Comparison of ENCODE assay signal across 20 cellular contexts in the genomic region with DNA sequence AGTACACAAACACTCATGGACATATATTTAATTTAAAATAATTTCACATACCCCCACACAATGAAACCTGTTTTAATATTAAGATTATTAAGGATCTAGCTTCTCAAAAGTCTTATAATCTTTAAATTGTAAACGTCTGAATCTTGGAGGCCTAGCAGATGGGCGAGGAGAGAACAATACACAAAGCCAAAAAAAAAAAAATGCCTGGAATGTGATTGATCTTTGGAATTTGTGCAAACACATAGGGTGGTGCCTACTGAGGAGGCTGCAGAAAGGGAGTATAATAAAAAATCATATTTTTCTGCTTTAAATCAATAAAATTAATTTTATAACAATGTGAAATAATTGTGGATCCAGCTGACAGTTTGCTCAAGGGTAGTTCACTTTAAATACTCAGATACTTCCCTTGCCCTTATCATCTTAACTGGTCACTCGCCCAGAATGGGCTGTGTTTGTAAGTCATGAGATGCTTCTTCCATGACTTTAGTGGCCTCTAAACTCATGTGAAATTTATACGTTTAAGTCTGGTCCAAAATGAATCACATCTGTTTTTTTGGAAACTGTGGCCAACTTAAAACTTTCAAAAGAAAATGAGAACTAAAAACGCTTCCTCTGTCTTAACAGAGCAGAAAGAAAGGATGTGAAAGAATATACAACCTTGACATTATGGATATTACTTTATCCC.
DNase-seq lines count a peak whose midpoint lies in the region; ATAC-seq and TF ChIP-seq lines count a peak whose summit lies in the region.
"Had no signal": no experiment of that assay in that cellular context is flagged by ENCODE, and none has a peak within 500 bp of the region (broad histone marks: within the 10 kb centered on the region; RNA-seq: fewer than 3 reads in every experiment).

No MANE protein-coding gene starts in this region.

- no peaks in the 10 kb centered on the region for H3K9me3 ChIP-seq in right cardiac atrium (ENCODE audit: control insufficient read depth, low read length)
- H3K9me3 ChIP-seq: suprapubic skin had no signal

- ATAC-seq in right cardiac atrium (peak in 1 of 2 donors; percentile 86), GM19328 (IDR thresholded peaks at IDR 0.05; ENCODE audit: unreplicated experiment) (no peak)
- ATAC-seq in activated CD4-positive, CD25-positive, alpha-beta regulatory T cell treated with anti-CD3 and anti-CD28 coated beads, Interleukin-2, amount 50 U/mL, for 24 hours: no peak
- ATAC-seq: activated naive CD4-positive, alpha-beta T cell treated with anti-CD3 and anti-CD28 coated beads, Interleukin-2, amount 50 U/mL, for 72 hours; effector memory CD8-positive, alpha-beta T cell had no signal

- in situ Hi-C loops in brain microvascular endothelial cell (cut with HindIII; ENCODE audit: low pct_ligation_motif_present, low sequenced_read_pairs): no loop called here

- intact Hi-C loops in right cardiac atrium (cut with DNase I): no loop called here

- H3K4me3 ChIP-seq in brain microvascular endothelial cell (ENCODE audit: low read depth, low read length) (no peak overlapping the region), right cardiac atrium (ENCODE audit: low read length) (no peak overlapping the region)
- H3K4me3 ChIP-seq: cardiac muscle cell, PC-9, suprapubic skin had no signal

- 39% methylated on average over 5 of the region's 5 CpGs for WGBS in right cardiac atrium

- no peak overlapping the region for H3K27ac ChIP-seq in brain microvascular endothelial cell
- H3K27ac ChIP-seq in right cardiac atrium (ENCODE audit: low read length): no peak overlapping the region
- H3K27ac ChIP-seq: cardiac muscle cell, PC-9, suprapubic skin had no signal

- DNase-seq in GM04503 (ENCODE audit: low read depth) (peak; percentile 40), brain microvascular endothelial cell (peak; percentile 24), right cardiac atrium (peak in 2 of 3 donors; percentile 22 to 47), stromal cell of bone marrow (ENCODE audit: low read depth) (peak; percentile 80), HuH-7.5 (ENCODE audit: low spot score) (no peak)
- DNase-seq in effector CD4-positive, alpha-beta T cell: no peak
- DNase-seq: activated CD4-positive, alpha-beta T cell treated with anti-CD3 and anti-CD28 coated beads, Interleukin-2, amount 10 ng/mL, durations not matched to agents 7 days and 5 days; C1 segment of cervical spinal cord; effector memory CD8-positive, alpha-beta T cell; mammary epithelial cell; NCI-H1092; NCI-H2107; NCI-H774; PC-9; stimulated activated CD4-positive, alpha-beta T cell treated with anti-CD3 and anti-CD28 coated beads, Interleukin-2, amount 100 ng/mL, for 24 hours had no signal

- H3K36me3 ChIP-seq in brain microvascular endothelial cell (replicated peaks): no peaks in the 10 kb centered on the region
- H3K36me3 ChIP-seq: cardiac muscle cell, suprapubic skin had no signal

- H3K4me1 ChIP-seq in right cardiac atrium (ENCODE audit: control insufficient read depth, insufficient read depth, low read length): no peaks in the 10 kb centered on the region

- TF ChIP-seq CTCF in brain microvascular endothelial cell (IDR thresholded peaks at IDR 0.05; ENCODE audit: low read depth, low read length, missing control alignments): no peak

- H3K27me3 ChIP-seq in brain microvascular endothelial cell (replicated peaks) (no peaks in the 10 kb centered on the region), right cardiac atrium (ENCODE audit: control insufficient read depth, insufficient read depth) (no peaks in the 10 kb centered on the region)
- H3K27me3 ChIP-seq: cardiac muscle cell, suprapubic skin had no signal

Comparison
In these comparisons a context has a peak if more than half of its experiments do, and no peak if none do; other contexts are left out.
1. DNase-seq: peak in GM04503 (single experiment), brain microvascular endothelial cell (single experiment), right cardiac atrium (2 of 3) and stromal cell of bone marrow (single experiment); none in HuH-7.5 (single experiment) and effector CD4-positive, alpha-beta T cell (single experiment).